8 cellular contexts compared by ENCODE assay signal in the genomic region with DNA sequence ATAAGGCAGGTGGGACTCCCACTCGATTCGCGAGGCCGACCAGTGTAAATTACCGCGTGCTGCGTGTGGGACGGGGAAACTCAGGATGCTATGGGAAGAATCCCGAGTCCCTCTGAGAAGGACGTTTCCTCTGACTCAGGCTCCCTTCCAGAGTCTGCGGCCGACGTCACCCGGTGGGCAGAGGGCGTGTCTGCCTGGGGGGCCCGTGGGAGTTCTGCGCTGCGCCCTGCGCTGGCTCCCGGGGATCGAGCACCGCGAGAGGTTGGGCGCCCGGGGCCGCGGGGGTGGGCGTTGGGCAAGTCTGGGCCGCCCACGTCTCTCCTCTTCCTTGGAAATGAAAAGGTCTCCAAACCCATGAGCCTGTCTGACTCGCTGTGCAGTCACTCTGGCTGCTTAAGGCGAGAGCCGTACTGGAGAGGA. TPM values are rescaled to one million over a fixed set of nuclear protein-coding genes. Genes with fewer than 3 reads are reported as not detected.
DNase-seq lines count a peak whose midpoint lies in the region; ATAC-seq and TF ChIP-seq lines count a peak whose summit lies in the region.

No MANE protein-coding gene starts in this region.

- intact Hi-C loops in mucosa of descending colon (cut with DNase I, micrococcal nuclease): no loop called here

- no peaks in the 10 kb centered on the region for H3K9me3 ChIP-seq in effector memory CD4-positive, alpha-beta T cell (ENCODE audit: control insufficient read depth, low read length)
- H3K9me3 ChIP-seq in mucosa of descending colon: no peaks in the 10 kb centered on the region

- peak overlapping the region; percentile 69 for H3K4me3 Mint-ChIP-seq in stimulated activated effector memory CD8-positive, alpha-beta T cell treated with anti-CD3 and anti-CD28 coated beads, Interleukin-12 subunit alpha, Interleukin-12 subunit beta, amount 100 ng/mL, for 72 hours

- H3K36me3 ChIP-seq in effector memory CD4-positive, alpha-beta T cell (ENCODE audit: control insufficient read depth, insufficient read depth, low read length): no peaks in the 10 kb centered on the region
- no peaks in the 10 kb centered on the region for H3K36me3 ChIP-seq in mucosa of descending colon (ENCODE audit: low read depth)

- no peak for TF ChIP-seq CTCF in mucosa of descending colon (IDR thresholded peaks at IDR 0.05)

- peaks cover 13% of the 10 kb centered on the region for H3K4me1 ChIP-seq in effector memory CD4-positive, alpha-beta T cell (ENCODE audit: control insufficient read depth, insufficient read depth, low read length, poor library complexity, severe bottlenecking)
- H3K4me1 ChIP-seq in mucosa of descending colon (ENCODE audit: low read depth): peaks cover 28% of the 10 kb centered on the region

- H3K4me3 ChIP-seq in effector memory CD4-positive, alpha-beta T cell (ENCODE audit: insufficient read depth, low read depth, low read length, poor library complexity, severe bottlenecking): peak overlapping the region; percentile 75
- H3K4me3 ChIP-seq in mucosa of descending colon: peak overlapping the region; percentile 35

- peaks cover 20% of the 10 kb centered on the region for H3K4me1 Mint-ChIP-seq in stimulated activated effector memory CD8-positive, alpha-beta T cell treated with anti-CD3 and anti-CD28 coated beads, Interleukin-12 subunit alpha, Interleukin-12 subunit beta, amount 100 ng/mL, for 72 hours

- no peak overlapping the region for H3K27ac Mint-ChIP-seq in stimulated activated effector memory CD8-positive, alpha-beta T cell treated with anti-CD3 and anti-CD28 coated beads, Interleukin-12 subunit alpha, Interleukin-12 subunit beta, amount 100 ng/mL, for 72 hours

- peak; percentile 52 for ATAC-seq in mucosa of descending colon
- ATAC-seq in stimulated activated effector memory CD8-positive, alpha-beta T cell treated with anti-CD3 and anti-CD28 coated beads, Interleukin-12 subunit alpha, Interleukin-12 subunit beta, amount 100 ng/mL, for 72 hours: peak; percentile 44
- no peak for ATAC-seq in HG03442 (IDR thresholded peaks at IDR 0.05; ENCODE audit: unreplicated experiment)

- H3K9me3 Mint-ChIP-seq in stimulated activated effector memory CD8-positive, alpha-beta T cell treated with anti-CD3 and anti-CD28 coated beads, Interleukin-12 subunit alpha, Interleukin-12 subunit beta, amount 100 ng/mL, for 72 hours: no peaks in the 10 kb centered on the region

- no peaks in the 10 kb centered on the region for H3K27me3 ChIP-seq in effector memory CD4-positive, alpha-beta T cell (replicated peaks; ENCODE audit: control insufficient read depth, insufficient read depth, low read length, poor library complexity, severe bottlenecking)

- no peaks in the 10 kb centered on the region for H3K36me3 Mint-ChIP-seq in stimulated activated effector memory CD8-positive, alpha-beta T cell treated with anti-CD3 and anti-CD28 coated beads, Interleukin-12 subunit alpha, Interleukin-12 subunit beta, amount 100 ng/mL, for 72 hours

- peak; percentile 68 for DNase-seq in DMS53 treated with DMSO at 0.1 percent for 48 hours (lab: John Stamatoyannopoulos, UW; ENCODE audit: unreplicated experiment)
- peak; percentile 80 for DNase-seq in HPDE6-E6E7 (ENCODE audit: extremely low spot score)
- peak; percentile 61 for DNase-seq in activated CD4-positive, alpha-beta T cell treated with anti-CD3 and anti-CD28 coated beads for 4 hours
- DNase-seq in effector memory CD4-positive, alpha-beta T cell: peak; percentile 7 to 21 (median 8)
- peak; percentile 68 to 78 (median 69) for DNase-seq in mucosa of descending colon
- peak; percentile 5 to 51 for DNase-seq in stimulated activated effector memory CD8-positive, alpha-beta T cell treated with anti-CD3 and anti-CD28 coated beads, Interleukin-12 subunit alpha, Interleukin-12 subunit beta, amount 100 ng/mL, for 72 hours (ENCODE audit: low spot score in 2 of 2)
- no peak for DNase-seq in middle frontal gyrus (ENCODE audit: extremely low spot score, low spot score)

- no peak overlapping the region for H3K27ac ChIP-seq in effector memory CD4-positive, alpha-beta T cell (ENCODE audit: insufficient read depth, low read length, poor library complexity, severe bottlenecking)

RNA-seq across cellular contexts. Expression of gene NIPAL1, which starts 0.5 kb away (rescaled TPM):
- total RNA-seq in mucosa of descending colon: 10 to 100 TPM; 24.1 to 67.7 (median 51.0) TPM

RNA-seq across cellular contexts. Expression of gene CNGA1, which starts 0.6 kb away (rescaled TPM):
- 10 to 100 TPM in 1 of 3 donors, 1 to 10 TPM in 2; 2.2 to 17.8 (median 5.4) TPM for total RNA-seq in mucosa of descending colon
